ENCODE assay signal across 8 cellular contexts in genomic region chr12:121535150-121536057, GRCh38. TPM values are rescaled to one million over a fixed set of nuclear protein-coding genes. Genes with fewer than 3 reads are reported as not detected.
DNase-seq lines count a peak whose midpoint lies in the region; ATAC-seq and TF ChIP-seq lines count a peak whose summit lies in the region.

No MANE protein-coding gene starts in this region.

- intact Hi-C loops in activated B cell treated with CpG ODN at 0.5 μM for 24 hours (cut with micrococcal nuclease), result loop anchor here (1.0 to 10.0 kb wide), 10 partner anchors 21 to 539 kb away; partner anchors contain the start of gene MLXIP
- intact Hi-C loops in right cardiac atrium (cut with DNase I), result no loop called here
- intact Hi-C loops in spleen (cut with DNase I; ENCODE audit: low total_unique reads), result no loop called here

- H3K36me3 Mint-ChIP-seq in activated B cell treated with CpG ODN at 0.5 μM for 24 hours (ENCODE audit: low read depth), result peaks cover 38% of the 10 kb centered on the region

- POLR2A ChIA-PET in activated B cell treated with CpG ODN at 0.5 μM for 24 hours (lab: Charles Lee), result interaction anchor here (0.5 to 6.2 kb wide), 20 partner anchors 12 to 1540 kb away, joined by 3 to 85 read pairs (median 11); partner anchors contain the start of genes KDM2B, ORAI1 and RNF34

- H3K4me1 Mint-ChIP-seq in activated B cell treated with CpG ODN at 0.5 μM for 24 hours, result peaks cover 73% of the 10 kb centered on the region

- H3K27me3 ChIP-seq in right cardiac atrium (ENCODE audit: control insufficient read depth, insufficient read depth), result no peaks in the 10 kb centered on the region
- no peaks in the 10 kb centered on the region for H3K27me3 ChIP-seq in spleen (replicated peaks in 1 of 7)

- H3K9me3 ChIP-seq in right cardiac atrium (ENCODE audit: control insufficient read depth, low read length) (no peaks in the 10 kb centered on the region), spleen (no peaks in the 10 kb centered on the region)

- TF ChIP-seq CTCF in activated B cell treated with CpG ODN at 0.5 μM for 24 hours (IDR thresholded peaks at IDR 0.05) (no peak), spleen (IDR thresholded peaks at IDR 0.05 in 8 of 11, conservative IDR thresholded peaks at IDR 0.05 in 3 of 11) (no peak), omental fat pad (IDR thresholded peaks at IDR 0.05) (no peak)

- WGBS in right cardiac atrium, result 18% methylated on average over 13 of the region's 13 CpGs
- WGBS in spleen, 5 donors, result 28 to 45% (median 39%) methylated on average over 10 to 13 of the region's 13 CpGs

- peaks cover 0 to 23% (median 0%) of the 10 kb centered on the region in 6 donors for H3K36me3 ChIP-seq in spleen

- H3K27ac Mint-ChIP-seq in activated B cell treated with CpG ODN at 0.5 μM for 24 hours, result peak overlapping the region; percentile 93

- ATAC-seq in GM21528 (IDR thresholded peaks at IDR 0.05; ENCODE audit: low FRiP score, unreplicated experiment), result peak; percentile 2
- ATAC-seq in activated B cell treated with CpG ODN at 0.5 μM for 24 hours (ENCODE audit: low read depth), result no peak
- ATAC-seq in right cardiac atrium, result no peak
- no peak for ATAC-seq in omental fat pad (ENCODE audit: low FRiP score)

- H3K4me3 ChIP-seq in right cardiac atrium (ENCODE audit: low read length), result no peak overlapping the region
- peak overlapping the region; percentile 56 to 80 (median 61) for H3K4me3 ChIP-seq in spleen

- H3K4me3 Mint-ChIP-seq in activated B cell treated with CpG ODN at 0.5 μM for 24 hours, result peak overlapping the region; percentile 91

- H3K9me3 Mint-ChIP-seq in activated B cell treated with CpG ODN at 0.5 μM for 24 hours, result no peaks in the 10 kb centered on the region

- H3K27me3 Mint-ChIP-seq in activated B cell treated with CpG ODN at 0.5 μM for 24 hours, result no peaks in the 10 kb centered on the region

- H3K27ac ChIP-seq in right cardiac atrium (ENCODE audit: low read length) (peak overlapping the region; percentile 4), spleen (peak overlapping the region; percentile 84 to 95 (median 92))

- no peak for DNase-seq in activated B cell treated with CpG ODN at 0.5 μM for 24 hours
- DNase-seq in right cardiac atrium, result peak in 2 of 3 donors; percentile 62 to 71
- DNase-seq in spleen, result no peak
- DNase-seq in omental fat pad (ENCODE audit: low spot score), result no peak
- no peak for DNase-seq in ecto neural progenitor cell (ENCODE audit: low spot score)
- DNase-seq in HUDEP-2 (lab: John Stamatoyannopoulos, UW; ENCODE audit: unreplicated experiment in 76 of 76), result no peak
- DNase-seq in NCI-H2029 treated with DMSO at 0.1 percent for 48 hours (lab: John Stamatoyannopoulos, UW), result no peak

- H3K4me1 ChIP-seq in right cardiac atrium (ENCODE audit: control insufficient read depth, insufficient read depth, low read length) (peaks cover 9% of the 10 kb centered on the region), spleen (peaks cover 45 to 84% (median 76%) of the 10 kb centered on the region in 6 donors)

- CTCF ChIA-PET in activated B cell treated with CpG ODN at 0.5 μM for 24 hours (lab: Charles Lee), result interaction anchor here (0.8 to 2.3 kb wide), 3 partner anchors 36 to 134 kb away, joined by 3 to 13 read pairs (median 3); no protein-coding TSS in a partner anchor

- TF ChIP-seq POLR2A in spleen (IDR thresholded peaks at IDR 0.05), result no peak

RNA-seq across cellular contexts. Expression of gene KDM2B, which starts 45.4 kb away (rescaled TPM):
- total RNA-seq in activated B cell treated with CpG ODN at 0.5 μM for 24 hours (197 and 236 TPM in 2 replicates), right cardiac atrium (10 to 100 TPM; 11.8 to 16.0 (median 13.1) TPM), spleen (10 to 100 TPM; 32.3 to 56.2 (median 46.5) TPM), omental fat pad (10 to 100 TPM; 14.8 to 27.0 (median 16.7) TPM)
- polyA plus RNA-seq in right cardiac atrium (6.1 TPM), spleen (10 to 100 TPM; 20.8 to 25.5 (median 24.5) TPM)

Comparison
In these comparisons a context has a peak if more than half of its experiments do, and no peak if none do; other contexts are left out.
1. DNase-seq: peak in right cardiac atrium (2 of 3); none in activated B cell treated with CpG ODN at 0.5 μM for 24 hours (single experiment), spleen (single experiment), omental fat pad (single experiment), ecto neural progenitor cell (single experiment), HUDEP-2 (0 of 76) and NCI-H2029 treated with DMSO at 0.1 percent for 48 hours (single experiment).